30 cellular contexts compared by ENCODE assay signal in genomic region chr4:80568891-80569290, GRCh38.
"Had no signal": no experiment of that assay in that cellular context is flagged by ENCODE, and none has a peak within 500 bp of the region (broad histone marks: within the 10 kb centered on the region; RNA-seq: fewer than 3 reads in every experiment).

No MANE protein-coding gene starts in this region.

- H3K27me3 Mint-ChIP-seq: activated CD4-positive, alpha-beta memory T cell treated with anti-CD3 and anti-CD28 coated beads for 36 hours; activated CD4-positive, alpha-beta T cell treated with anti-CD3 and anti-CD28 coated beads, Interleukin-2, amount 10 ng/mL, durations not matched to agents 24 days and 14 days; activated naive CD8-positive, alpha-beta T cell treated with anti-CD3 and anti-CD28 coated beads, Interleukin-2, amount 10 ng/mL, durations not matched to agents 7 days and 5 days; brain; effector memory CD8-positive, alpha-beta T cell; naive thymus-derived CD8-positive, alpha-beta T cell; progenitor cell of endocrine pancreas had no signal

- H3K27ac Mint-ChIP-seq: activated CD4-positive, alpha-beta memory T cell treated with anti-CD3 and anti-CD28 coated beads for 36 hours; activated CD4-positive, alpha-beta T cell treated with anti-CD3 and anti-CD28 coated beads, Interleukin-2, amount 10 ng/mL, durations not matched to agents 24 days and 14 days; activated naive CD4-positive, alpha-beta T cell treated with anti-CD3 and anti-CD28 coated beads for 36 hours; activated naive CD8-positive, alpha-beta T cell treated with anti-CD3 and anti-CD28 coated beads, Interleukin-2, amount 10 ng/mL, durations not matched to agents 7 days and 5 days; activated T-helper 1 cell treated with anti-CD3 and anti-CD28 coated beads, Interleukin-12 subunit alpha, Interleukin-12 subunit beta, Interleukin-2, Interleukin-4 antibody, amounts not matched to agents 30 ng/mL and 10 ng/mL and 1 ng/mL, durations not matched to agents 14 hours and 24 hours and 36 hours; brain; effector memory CD8-positive, alpha-beta T cell; naive thymus-derived CD8-positive, alpha-beta T cell; progenitor cell of endocrine pancreas had no signal

- H3K9me3 ChIP-seq: ascending aorta, gastrocnemius medialis, neutrophil, right lobe of liver, testis had no signal

- DNase-seq: activated CD4-positive, alpha-beta memory T cell treated with anti-CD3 and anti-CD28 coated beads for 36 hours; activated CD4-positive, alpha-beta T cell treated with anti-CD3 and anti-CD28 coated beads, Interleukin-2, amount 10 ng/mL, durations not matched to agents 24 days and 14 days; activated CD4-positive, CD25-positive, alpha-beta regulatory T cell treated with anti-CD3 and anti-CD28 coated beads, Interleukin-2, amount 50 U/mL, for 72 hours; activated CD8-positive, alpha-beta memory T cell treated with anti-CD3 and anti-CD28 coated beads, Interleukin-2, amount 50 U/mL, for 4 hours; activated effector memory CD4-positive, alpha-beta T cell treated with anti-CD3 and anti-CD28 coated beads, Interleukin-2, amount 50 U/mL, for 16 hours; activated naive CD4-positive, alpha-beta T cell treated with anti-CD3 and anti-CD28 coated beads for 36 hours; activated naive CD8-positive, alpha-beta T cell treated with anti-CD3 and anti-CD28 coated beads, Interleukin-2, amount 10 ng/mL, durations not matched to agents 7 days and 5 days; activated T-cell treated with anti-CD3 and anti-CD28 coated beads, Interleukin-2, amount 50 U/mL, for 1 hour; dorsolateral prefrontal cortex; effector memory CD8-positive, alpha-beta T cell; erythroblast; gastrocnemius medialis; glutamatergic neuron; kidney; naive thymus-derived CD8-positive, alpha-beta T cell; right lobe of liver; stimulated activated CD4-positive, alpha-beta T cell treated with anti-CD3 and anti-CD28 coated beads, Interleukin-12 subunit alpha, Interleukin-12 subunit beta, amount 100 ng/mL, for 4 hours; stimulated activated CD4-positive, alpha-beta T cell treated with anti-CD3 and anti-CD28 coated beads, Interleukin-4, amount 100 ng/mL, for 1 hour; stimulated activated naive CD8-positive, alpha-beta T cell treated with anti-CD3 and anti-CD28 coated beads, Interleukin-15, Interleukin-2, amounts not matched to agents 100 U/mL and 50 U/mL, for 24 hours; T-helper 9 cell; testis; trophoblast cell; WERI-Rb-1 had no signal

- H3K36me3 ChIP-seq: ascending aorta, gastrocnemius medialis, neutrophil, right lobe of liver, WERI-Rb-1 had no signal

- ATAC-seq: effector memory CD8-positive, alpha-beta T cell; gastrocnemius medialis; naive thymus-derived CD8-positive, alpha-beta T cell; right lobe of liver; stimulated activated naive CD8-positive, alpha-beta T cell treated with anti-CD3 and anti-CD28 coated beads, Interleukin-15, Interleukin-2, amounts not matched to agents 100 U/mL and 50 U/mL, for 24 hours had no signal

- H3K4me3 ChIP-seq: ascending aorta, coronary artery, dorsolateral prefrontal cortex, gastrocnemius medialis, right lobe of liver, testis had no signal

- H3K4me1 ChIP-seq: ascending aorta, gastrocnemius medialis, right lobe of liver, testis had no signal

- H3K4me3 Mint-ChIP-seq: activated CD4-positive, alpha-beta memory T cell treated with anti-CD3 and anti-CD28 coated beads for 36 hours; activated CD4-positive, alpha-beta T cell treated with anti-CD3 and anti-CD28 coated beads, Interleukin-2, amount 10 ng/mL, durations not matched to agents 24 days and 14 days; activated naive CD4-positive, alpha-beta T cell treated with anti-CD3 and anti-CD28 coated beads for 36 hours; activated naive CD8-positive, alpha-beta T cell treated with anti-CD3 and anti-CD28 coated beads, Interleukin-2, amount 10 ng/mL, durations not matched to agents 7 days and 5 days; activated T-helper 1 cell treated with anti-CD3 and anti-CD28 coated beads, Interleukin-12 subunit alpha, Interleukin-12 subunit beta, Interleukin-2, Interleukin-4 antibody, amounts not matched to agents 30 ng/mL and 10 ng/mL and 1 ng/mL, durations not matched to agents 14 hours and 24 hours and 36 hours; brain; effector memory CD8-positive, alpha-beta T cell; naive thymus-derived CD8-positive, alpha-beta T cell had no signal

- H3K4me1 Mint-ChIP-seq: activated CD4-positive, alpha-beta T cell treated with anti-CD3 and anti-CD28 coated beads, Interleukin-2, amount 10 ng/mL, durations not matched to agents 24 days and 14 days; brain had no signal

- H3K36me3 Mint-ChIP-seq: activated CD4-positive, alpha-beta memory T cell treated with anti-CD3 and anti-CD28 coated beads for 36 hours; activated naive CD8-positive, alpha-beta T cell treated with anti-CD3 and anti-CD28 coated beads, Interleukin-2, amount 10 ng/mL, durations not matched to agents 7 days and 5 days; brain had no signal

- FAIRE-seq: urothelium cell line had no signal

- H3K27ac ChIP-seq: ascending aorta, coronary artery, dorsolateral prefrontal cortex, gastrocnemius medialis, neutrophil, right lobe of liver, testis, WERI-Rb-1 had no signal

- H3K27me3 ChIP-seq: ascending aorta, gastrocnemius medialis, neutrophil, right lobe of liver, testis had no signal

- H3K9me3 Mint-ChIP-seq: activated CD4-positive, alpha-beta T cell treated with anti-CD3 and anti-CD28 coated beads, Interleukin-2, amount 10 ng/mL, durations not matched to agents 24 days and 14 days; effector memory CD8-positive, alpha-beta T cell had no signal
